9 cellular contexts compared by ENCODE assay signal in the genomic region with DNA sequence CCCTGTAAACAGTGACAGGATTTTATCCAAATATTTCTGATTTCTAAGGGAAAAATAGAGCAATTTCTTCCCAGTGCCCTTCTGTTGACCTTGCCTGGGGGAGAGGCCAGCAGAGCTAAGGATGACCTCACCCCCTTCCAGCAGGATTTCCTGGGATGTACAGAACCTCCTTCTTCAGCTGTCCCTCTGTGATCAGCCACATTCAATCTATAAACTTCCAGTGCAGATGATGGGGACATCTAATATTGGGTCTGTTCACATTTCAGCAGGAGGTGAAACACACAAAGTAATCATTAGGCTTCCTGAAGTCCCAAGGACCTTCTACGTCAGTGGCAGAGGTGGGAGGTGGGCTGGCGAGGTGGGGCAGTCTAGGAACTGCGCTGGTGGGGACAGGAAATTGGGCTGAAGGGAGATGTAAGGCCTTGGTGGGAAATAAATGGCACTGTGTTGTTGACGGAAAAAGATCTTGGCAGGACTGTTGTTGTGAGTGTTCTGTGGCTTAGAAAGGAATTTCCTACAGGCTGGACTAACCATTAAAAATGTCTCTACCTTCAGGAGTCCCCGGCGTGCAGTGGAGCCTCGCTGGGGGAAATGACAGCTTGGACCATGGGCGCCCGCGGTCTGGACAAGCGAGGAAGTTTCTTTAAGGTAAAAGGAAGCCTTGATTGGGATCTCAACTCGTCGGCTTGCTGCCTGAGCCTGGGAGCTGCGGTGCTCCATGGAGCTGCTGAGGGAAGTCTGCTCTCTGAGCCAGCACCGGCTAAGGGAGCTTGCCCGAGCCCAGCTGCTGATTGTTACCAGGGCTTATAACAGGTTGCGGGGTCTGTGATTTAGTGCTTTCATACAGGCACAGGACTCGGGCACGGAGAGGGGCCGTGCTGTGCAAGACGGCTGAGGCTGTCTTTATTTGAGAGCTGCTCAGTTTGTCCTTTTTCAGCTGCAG.
A peak's percentile ranks its signal among the peaks of the same experiment; 100 is the strongest.
DNase-seq lines count a peak whose midpoint lies in the region; FAIRE-seq and TF ChIP-seq lines count a peak whose summit lies in the region.
"Had no signal": no experiment of that assay in that cellular context is flagged by ENCODE, and none has a peak within 500 bp of the region (broad histone marks: within the 10 kb centered on the region; RNA-seq: fewer than 3 reads in every experiment).

No MANE protein-coding gene starts in this region.

- H3K4me1 Mint-ChIP-seq in type B pancreatic cell (ENCODE audit: unreplicated experiment): peaks cover 42% of the 10 kb centered on the region
- H3K4me1 Mint-ChIP-seq: activated naive CD4-positive, alpha-beta T cell treated with anti-CD3 and anti-CD28 coated beads, Interleukin-2, amount 50 U/mL, for 24 hours had no signal

- TF ChIP-seq CTCF in type B pancreatic cell (conservative IDR thresholded peaks at IDR 0.05): no peak

- H3K27me3 Mint-ChIP-seq in type B pancreatic cell: no peaks in the 10 kb centered on the region

- H3K36me3 Mint-ChIP-seq in type B pancreatic cell: peaks cover 31% of the 10 kb centered on the region
- H3K36me3 Mint-ChIP-seq: activated naive CD4-positive, alpha-beta T cell treated with anti-CD3 and anti-CD28 coated beads, Interleukin-2, amount 50 U/mL, for 24 hours had no signal

- DNase-seq in NCI-H2029 (lab: John Stamatoyannopoulos, UW): peak; percentile 16
- peak; percentile 94 for DNase-seq in dermis blood vessel endothelial cell
- peak; percentile 93 to 95 for DNase-seq in lung microvascular endothelial cell (ENCODE audit: low read depth in 2 of 2)
- DNase-seq in type B pancreatic cell (ENCODE audit: extremely low spot score, unreplicated experiment): no peak
- no peak for DNase-seq in stimulated activated naive CD4-positive, alpha-beta T cell treated with Interleukin-2 at 50 U/mL for 16 hours (lab: John Stamatoyannopoulos, UW)
- DNase-seq in GM19239 (ENCODE audit: insufficient read length, low spot score): no peak
- DNase-seq in NOMO-1 (lab: John Stamatoyannopoulos, UW; ENCODE audit: unreplicated experiment in 2 of 2): no peak

- peak overlapping the region; percentile 71 for H3K4me3 Mint-ChIP-seq in type B pancreatic cell
- H3K4me3 Mint-ChIP-seq: activated naive CD4-positive, alpha-beta T cell treated with anti-CD3 and anti-CD28 coated beads, Interleukin-2, amount 50 U/mL, for 24 hours; stimulated activated naive CD8-positive, alpha-beta T cell treated with anti-CD3 and anti-CD28 coated beads, Interleukin-15, Interleukin-2, amounts not matched to agents 100 ng/mL and 50 ng/mL, for 24 hours had no signal

- peaks cover 6% of the 10 kb centered on the region for H3K9me3 Mint-ChIP-seq in type B pancreatic cell
- H3K9me3 Mint-ChIP-seq: activated naive CD4-positive, alpha-beta T cell treated with anti-CD3 and anti-CD28 coated beads, Interleukin-2, amount 50 U/mL, for 24 hours; stimulated activated naive CD8-positive, alpha-beta T cell treated with anti-CD3 and anti-CD28 coated beads, Interleukin-15, Interleukin-2, amounts not matched to agents 100 ng/mL and 50 ng/mL, for 24 hours had no signal

- H3K27ac Mint-ChIP-seq in type B pancreatic cell: peak overlapping the region; percentile 82
- H3K27ac Mint-ChIP-seq: activated naive CD4-positive, alpha-beta T cell treated with anti-CD3 and anti-CD28 coated beads, Interleukin-2, amount 50 U/mL, for 24 hours; stimulated activated naive CD8-positive, alpha-beta T cell treated with anti-CD3 and anti-CD28 coated beads, Interleukin-15, Interleukin-2, amounts not matched to agents 100 ng/mL and 50 ng/mL, for 24 hours had no signal

- no peak for FAIRE-seq in GM19239 (lab: Jason Lieb, UNC)

Comparison
In these comparisons a context has a peak if more than half of its experiments do, and no peak if none do; other contexts are left out.
1. DNase-seq: peak in NCI-H2029 (single experiment), dermis blood vessel endothelial cell (single experiment) and lung microvascular endothelial cell (2 of 2); none in type B pancreatic cell (single experiment), stimulated activated naive CD4-positive, alpha-beta T cell treated with Interleukin-2 at 50 U/mL for 16 hours (single experiment), GM19239 (single experiment) and NOMO-1 (0 of 2).